In the genomic region with DNA sequence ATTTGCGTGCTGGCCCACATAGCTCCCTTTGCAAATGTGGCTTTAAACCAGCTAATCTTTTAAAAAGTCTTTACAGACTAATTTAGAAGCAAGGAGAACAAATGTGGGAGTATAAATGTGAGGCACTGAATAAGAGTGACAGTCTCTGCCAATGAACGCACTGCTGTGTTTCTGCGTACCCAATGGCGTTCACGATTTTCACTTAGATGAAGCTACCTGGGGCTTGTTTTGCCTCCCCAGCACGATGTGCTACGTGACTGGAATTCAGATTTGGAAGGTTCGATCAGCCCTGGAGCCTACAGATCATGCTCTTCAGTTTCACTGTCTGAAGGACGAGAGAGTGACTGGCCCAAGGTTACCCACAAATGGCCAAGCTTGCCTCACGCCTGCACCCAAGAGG, we compare ENCODE assay signal across 26 cellular contexts. TPM values are rescaled to one million over a fixed set of nuclear protein-coding genes. Genes with fewer than 3 reads are reported as not detected.
"Had no signal": no experiment of that assay in that cellular context is flagged by ENCODE, and none has a peak within 500 bp of the region (broad histone marks: within the 10 kb centered on the region; RNA-seq: fewer than 3 reads in every experiment).

No MANE protein-coding gene starts in this region.

- DNase-seq: activated CD4-positive, alpha-beta T cell treated with anti-CD3 and anti-CD28 coated beads for 4 hours; activated CD4-positive, alpha-beta T cell treated with anti-CD3 and anti-CD28 coated beads, Interleukin-2, amount 50 U/mL, for 4 hours; activated CD8-positive, alpha-beta memory T cell treated with anti-CD3 and anti-CD28 coated beads, Interleukin-2, amount 50 U/mL, for 48 hours; activated CD8-positive, alpha-beta T cell treated with anti-CD3 and anti-CD28 coated beads, Interleukin-2, amount 10 ng/mL, durations not matched to agents 7 days and 5 days; activated effector memory CD4-positive, alpha-beta T cell treated with Interleukin-2 at 50 U/mL for 16 hours; activated naive CD4-positive, alpha-beta T cell; activated T-cell treated with anti-CD3 and anti-CD28 coated beads, Interleukin-2, amount 50 U/mL, for 1 hour; brain microvascular endothelial cell; KBM-7; NCI-H1048; NCI-H146; NCI-H187 treated with DMSO at 0.1 percent for 48 hours; NCI-H2081 treated with DMSO at 0.1 percent for 48 hours; NCI-H446; NCI-H524; Peyer's patch; SHP77 treated with DMSO at 0.1 percent for 48 hours had no signal

- H3K27ac ChIP-seq: ascending aorta, brain microvascular endothelial cell, cardiac muscle cell, Peyer's patch, RWPE1 had no signal

- H3K9me3 Mint-ChIP-seq: activated naive CD4-positive, alpha-beta T cell treated with anti-CD3 and anti-CD28 coated beads, Interleukin-2, amount 50 U/mL, for 24 hours; activated T-helper 1 cell treated with anti-CD3 and anti-CD28 coated beads, Interleukin-12 subunit alpha, Interleukin-12 subunit beta, Interleukin-2, Interleukin-4 antibody, amounts not matched to agents 30 ng/mL and 10 ng/mL and 1 ng/mL, durations not matched to agents 14 hours and 24 hours and 36 hours; T-helper 1 cell treated with Interleukin-12 subunit alpha and Interleukin-12 subunit beta and Interleukin-4 antibody, amounts not matched to agents 30 μg/mL and 1 μg/mL, for 36 hours had no signal

- H3K27ac Mint-ChIP-seq: activated CD8-positive, alpha-beta T cell treated with anti-CD3 and anti-CD28 coated beads, Interleukin-2, amount 10 ng/mL, durations not matched to agents 7 days and 5 days; activated naive CD4-positive, alpha-beta T cell treated with anti-CD3 and anti-CD28 coated beads, Interleukin-2, amount 50 U/mL, for 24 hours; activated T-helper 1 cell treated with anti-CD3 and anti-CD28 coated beads, Interleukin-12 subunit alpha, Interleukin-12 subunit beta, Interleukin-2, Interleukin-4 antibody, amounts not matched to agents 30 ng/mL and 10 ng/mL and 1 ng/mL, durations not matched to agents 14 hours and 24 hours and 36 hours; T-helper 1 cell treated with Interleukin-12 subunit alpha and Interleukin-12 subunit beta and Interleukin-4 antibody, amounts not matched to agents 30 μg/mL and 1 μg/mL, for 36 hours had no signal

- ATAC-seq: activated CD4-positive, CD25-positive, alpha-beta regulatory T cell treated with anti-CD3 and anti-CD28 coated beads, Interleukin-2, amount 50 U/mL, for 24 hours; activated CD8-positive, alpha-beta T cell treated with anti-CD3 and anti-CD28 coated beads, Interleukin-2, amount 10 ng/mL, durations not matched to agents 7 days and 5 days had no signal

- H3K4me1 Mint-ChIP-seq: activated naive CD4-positive, alpha-beta T cell treated with anti-CD3 and anti-CD28 coated beads, Interleukin-2, amount 50 U/mL, for 24 hours had no signal

- H3K4me3 Mint-ChIP-seq: activated CD8-positive, alpha-beta T cell treated with anti-CD3 and anti-CD28 coated beads, Interleukin-2, amount 10 ng/mL, durations not matched to agents 7 days and 5 days; activated naive CD4-positive, alpha-beta T cell treated with anti-CD3 and anti-CD28 coated beads, Interleukin-2, amount 50 U/mL, for 24 hours; activated T-helper 1 cell treated with anti-CD3 and anti-CD28 coated beads, Interleukin-12 subunit alpha, Interleukin-12 subunit beta, Interleukin-2, Interleukin-4 antibody, amounts not matched to agents 30 ng/mL and 10 ng/mL and 1 ng/mL, durations not matched to agents 14 hours and 24 hours and 36 hours; T-helper 1 cell treated with Interleukin-12 subunit alpha and Interleukin-12 subunit beta and Interleukin-4 antibody, amounts not matched to agents 30 μg/mL and 1 μg/mL, for 36 hours had no signal

- H3K36me3 Mint-ChIP-seq: activated naive CD4-positive, alpha-beta T cell treated with anti-CD3 and anti-CD28 coated beads, Interleukin-2, amount 50 U/mL, for 24 hours had no signal

RNA-seq across cellular contexts. Expression of gene CRACDL, which starts 10.8 kb away (rescaled TPM):
- total RNA-seq: LHCN-M2, M059J had no signal
